In genomic region chr10:60989400-60989876, GRCh38 we compare ENCODE assay signal across 1 cellular context.
A peak's percentile ranks its signal among the peaks of the same experiment; 100 is the strongest.
TF ChIP-seq lines count a peak whose summit lies in the region.

No MANE protein-coding gene starts in this region.

TF ChIP-seq in HepG2, 621 proteins besides CTCF, POLR2A, EP300 and RAD21 (continued from another document):
- 0 out of 2 replicates have a peak, but pooled peaks have one; percentile 36 for TF ChIP-seq ZBTB33 (CRISPR knock-in tag; IDR thresholded peaks at IDR 0.05)
